Comparison of ENCODE assay signal across 19 cellular contexts in the genomic region with DNA sequence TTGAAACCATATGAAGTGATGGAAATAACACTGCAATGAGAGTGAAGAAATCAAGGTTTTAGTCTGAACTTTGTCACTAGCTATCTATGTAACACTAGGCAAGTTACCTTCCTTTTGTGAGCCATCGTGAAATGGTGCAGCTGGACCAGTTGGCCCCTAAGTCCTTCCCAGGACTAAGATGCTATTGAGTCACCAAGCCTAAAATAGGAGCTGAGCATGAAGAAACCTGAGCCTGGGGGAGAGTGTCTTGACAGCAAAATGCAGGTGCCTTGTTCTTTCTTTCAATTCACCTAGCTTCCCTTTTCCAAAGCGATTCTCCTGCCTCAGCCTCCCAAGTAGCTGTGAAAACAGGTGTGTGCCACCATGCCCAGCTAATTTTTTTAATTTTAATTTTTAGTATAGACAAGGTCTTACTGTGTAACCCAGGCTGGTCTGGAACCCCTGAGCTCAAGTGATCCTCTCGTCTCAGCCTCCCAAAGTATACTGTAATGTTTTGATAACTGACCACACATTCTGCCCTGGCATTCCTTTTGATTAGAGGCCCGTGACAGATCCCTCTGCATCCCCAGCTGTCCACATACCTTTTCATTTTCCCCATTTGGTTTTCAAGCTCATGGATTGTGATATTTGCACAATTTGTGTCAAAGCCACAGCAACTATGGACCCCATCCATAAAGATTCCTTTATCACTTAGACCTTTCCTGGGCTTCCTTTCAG.
DNase-seq lines count a peak whose midpoint lies in the region; ATAC-seq and TF ChIP-seq lines count a peak whose summit lies in the region.
"Had no signal": no experiment of that assay in that cellular context is flagged by ENCODE, and none has a peak within 500 bp of the region (broad histone marks: within the 10 kb centered on the region; RNA-seq: fewer than 3 reads in every experiment).

No MANE protein-coding gene starts in this region.

- no peaks in the 10 kb centered on the region for H3K9me3 ChIP-seq in HEK293 (ENCODE audit: control insufficient read depth, insufficient read depth, low read depth, low read length)
- H3K9me3 ChIP-seq in SJCRH30 (replicated peaks), result 0 out of 2 replicates have a peak, but pooled peaks cover 3% of the 10 kb centered on the region
- H3K9me3 ChIP-seq in MG63, result no peaks in the 10 kb centered on the region
- H3K9me3 ChIP-seq: sigmoid colon had no signal

- no peak overlapping the region for H3K4me3 ChIP-seq in HEK293 (ENCODE audit: low read depth, low read length)
- no peak overlapping the region for H3K4me3 ChIP-seq in SJCRH30
- peak overlapping the region; percentile 2 for H3K4me3 ChIP-seq in retinal pigment epithelial cell (ENCODE audit: low read length)
- H3K4me3 ChIP-seq in MG63, result no peak overlapping the region
- H3K4me3 ChIP-seq: sigmoid colon had no signal

- no peaks in the 10 kb centered on the region for H3K27me3 ChIP-seq in SJCRH30
- no peaks in the 10 kb centered on the region for H3K27me3 ChIP-seq in MG63
- H3K27me3 ChIP-seq: sigmoid colon had no signal

- no peaks in the 10 kb centered on the region for H3K27me3 Mint-ChIP-seq in activated CD8-positive, alpha-beta memory T cell treated with anti-CD3 and anti-CD28 coated beads, Interleukin-2, amount 10 ng/mL, durations not matched to agents 7 days and 5 days
- H3K27me3 Mint-ChIP-seq: activated naive CD4-positive, alpha-beta T cell treated with anti-CD3 and anti-CD28 coated beads, Interleukin-2, amount 50 U/mL, for 24 hours had no signal

- CTCF ChIA-PET in HEK293 (lab: Yijun Ruan, JAX), result interaction anchor here (0.5 to 0.7 kb wide), 3 partner anchors 34 to 1503 kb away, joined by 3 to 5 read pairs (median 3); no protein-coding TSS in a partner anchor
- CTCF ChIA-PET in activated CD8-positive, alpha-beta memory T cell treated with anti-CD3 and anti-CD28 coated beads, Interleukin-2, amount 10 ng/mL, durations not matched to agents 7 days and 5 days (lab: Charles Lee), result interaction anchor here (1.1 to 1.4 kb wide), 2 partner anchors 31 to 117 kb away, joined by 3 to 4 read pairs; no protein-coding TSS in a partner anchor

- ATAC-seq in activated CD8-positive, alpha-beta memory T cell treated with anti-CD3 and anti-CD28 coated beads, Interleukin-2, amount 10 ng/mL, durations not matched to agents 7 days and 5 days, result no peak

- H3K27ac ChIP-seq in HEK293 (ENCODE audit: extremely low read depth, low read depth, low read length) (no peak overlapping the region), SJCRH30 (peak overlapping the region; percentile 39)
- H3K27ac ChIP-seq: sigmoid colon had no signal

- DNase-seq in SJCRH30 (peak; percentile 50 to 59), kidney glomerular epithelial cell (lab: John Stamatoyannopoulos, UW) (peak; percentile 63), retinal pigment epithelial cell (ENCODE audit: low read depth) (no peak), globus pallidus (ENCODE audit: low spot score) (no peak), MG63 (no peak)
- DNase-seq in activated CD8-positive, alpha-beta memory T cell treated with anti-CD3 and anti-CD28 coated beads, Interleukin-2, amount 10 ng/mL, durations not matched to agents 7 days and 5 days, result no peak
- DNase-seq: activated CD4-positive, alpha-beta T cell treated with anti-CD3 and anti-CD28 coated beads, Interleukin-2, amount 50 U/mL, for 1 hour; COR-L47; glutamatergic neuron; IMR-90; mammary epithelial cell; NCI-H1092; NCI-H774; sigmoid colon; stimulated activated CD4-positive, alpha-beta T cell treated with anti-CD3 and anti-CD28 coated beads, Interleukin-2, amount 100 ng/mL, for 48 hours had no signal

- no peaks in the 10 kb centered on the region for H3K36me3 Mint-ChIP-seq in activated CD8-positive, alpha-beta memory T cell treated with anti-CD3 and anti-CD28 coated beads, Interleukin-2, amount 10 ng/mL, durations not matched to agents 7 days and 5 days
- H3K36me3 Mint-ChIP-seq: activated naive CD4-positive, alpha-beta T cell treated with anti-CD3 and anti-CD28 coated beads, Interleukin-2, amount 50 U/mL, for 24 hours had no signal

- H3K27ac Mint-ChIP-seq in activated CD8-positive, alpha-beta memory T cell treated with anti-CD3 and anti-CD28 coated beads, Interleukin-2, amount 10 ng/mL, durations not matched to agents 7 days and 5 days, result no peak overlapping the region
- H3K27ac Mint-ChIP-seq: activated naive CD4-positive, alpha-beta T cell treated with anti-CD3 and anti-CD28 coated beads, Interleukin-2, amount 50 U/mL, for 24 hours; dendritic cell treated with granulocyte-macrophage colony-stimulating factor and Interleukin-4, amounts not matched to agents 40 ng/mL and 50 ng/mL, for 4 days had no signal

- H3K4me1 Mint-ChIP-seq in activated CD8-positive, alpha-beta memory T cell treated with anti-CD3 and anti-CD28 coated beads, Interleukin-2, amount 10 ng/mL, durations not matched to agents 7 days and 5 days, result peaks cover 29% of the 10 kb centered on the region

- no peak overlapping the region for H3K4me3 Mint-ChIP-seq in activated CD8-positive, alpha-beta memory T cell treated with anti-CD3 and anti-CD28 coated beads, Interleukin-2, amount 10 ng/mL, durations not matched to agents 7 days and 5 days
- H3K4me3 Mint-ChIP-seq: activated naive CD4-positive, alpha-beta T cell treated with anti-CD3 and anti-CD28 coated beads, Interleukin-2, amount 50 U/mL, for 24 hours; dendritic cell treated with granulocyte-macrophage colony-stimulating factor and Interleukin-4, amounts not matched to agents 40 ng/mL and 50 ng/mL, for 4 days; neural crest cell had no signal

- peaks cover 12% of the 10 kb centered on the region; the same call in 1 of the 2 replicates for H3K4me1 ChIP-seq in HEK293 (ENCODE audit: control insufficient read depth, insufficient read depth, low read length)
- H3K4me1 ChIP-seq in SJCRH30, result peaks cover 55% of the 10 kb centered on the region
- H3K4me1 ChIP-seq: sigmoid colon had no signal

- POLR2A ChIA-PET in HEK293 (lab: Yijun Ruan, JAX), result interaction anchor here (0.8 kb wide), 1 partner anchor 119 kb away, joined by 3 read pairs; no protein-coding TSS in a partner anchor

- H3K36me3 ChIP-seq in HEK293 (ENCODE audit: control insufficient read depth in 2 of 2, insufficient read depth in 1 of 2, low read length in 2 of 2) (no peaks in the 10 kb centered on the region), SJCRH30 (no peaks in the 10 kb centered on the region), MG63 (no peaks in the 10 kb centered on the region)
- H3K36me3 ChIP-seq: sigmoid colon had no signal

- TF ChIP-seq CTCF in HEK293 (tag by site-specific recombination; IDR thresholded peaks at IDR 0.05) (no peak), retinal pigment epithelial cell (conservative IDR thresholded peaks at IDR 0.05; ENCODE audit: low read depth, low read length) (no peak)

- H3K9me3 Mint-ChIP-seq in activated CD8-positive, alpha-beta memory T cell treated with anti-CD3 and anti-CD28 coated beads, Interleukin-2, amount 10 ng/mL, durations not matched to agents 7 days and 5 days (ENCODE audit: low read depth), result no peaks in the 10 kb centered on the region
- H3K9me3 Mint-ChIP-seq: activated naive CD4-positive, alpha-beta T cell treated with anti-CD3 and anti-CD28 coated beads, Interleukin-2, amount 50 U/mL, for 24 hours; dendritic cell treated with granulocyte-macrophage colony-stimulating factor and Interleukin-4, amounts not matched to agents 40 ng/mL and 50 ng/mL, for 4 days; neural crest cell had no signal

TF ChIP-seq in HEK293, 187 proteins besides CTCF, POLR2A, EP300 and RAD21 (continues in another document):
- TF ChIP-seq, protein P1, sequence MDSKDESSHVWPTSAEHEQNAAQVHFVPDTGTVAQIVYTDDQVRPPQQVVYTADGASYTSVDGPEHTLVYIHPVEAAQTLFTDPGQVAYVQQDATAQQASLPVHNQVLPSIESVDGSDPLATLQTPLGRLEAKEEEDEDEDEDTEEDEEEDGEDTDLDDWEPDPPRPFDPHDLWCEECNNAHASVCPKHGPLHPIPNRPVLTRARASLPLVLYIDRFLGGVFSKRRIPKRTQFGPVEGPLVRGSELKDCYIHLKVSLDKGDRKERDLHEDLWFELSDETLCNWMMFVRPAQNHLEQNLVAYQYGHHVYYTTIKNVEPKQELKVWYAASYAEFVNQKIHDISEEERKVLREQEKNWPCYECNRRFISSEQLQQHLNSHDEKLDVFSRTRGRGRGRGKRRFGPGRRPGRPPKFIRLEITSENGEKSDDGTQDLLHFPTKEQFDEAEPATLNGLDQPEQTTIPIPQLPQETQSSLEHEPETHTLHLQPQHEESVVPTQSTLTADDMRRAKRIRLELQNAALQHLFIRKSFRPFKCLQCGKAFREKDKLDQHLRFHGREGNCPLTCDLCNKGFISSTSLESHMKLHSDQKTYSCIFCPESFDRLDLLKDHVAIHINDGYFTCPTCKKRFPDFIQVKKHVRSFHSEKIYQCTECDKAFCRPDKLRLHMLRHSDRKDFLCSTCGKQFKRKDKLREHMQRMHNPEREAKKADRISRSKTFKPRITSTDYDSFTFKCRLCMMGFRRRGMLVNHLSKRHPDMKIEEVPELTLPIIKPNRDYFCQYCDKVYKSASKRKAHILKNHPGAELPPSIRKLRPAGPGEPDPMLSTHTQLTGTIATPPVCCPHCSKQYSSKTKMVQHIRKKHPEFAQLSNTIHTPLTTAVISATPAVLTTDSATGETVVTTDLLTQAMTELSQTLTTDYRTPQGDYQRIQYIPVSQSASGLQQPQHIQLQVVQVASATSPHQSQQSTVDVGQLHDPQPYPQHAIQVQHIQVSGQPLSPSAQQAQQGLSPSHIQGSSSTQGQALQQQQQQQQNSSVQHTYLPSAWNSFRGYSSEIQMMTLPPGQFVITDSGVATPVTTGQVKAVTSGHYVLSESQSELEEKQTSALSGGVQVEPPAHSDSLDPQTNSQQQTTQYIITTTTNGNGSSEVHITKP (tag by site-specific recombination; IDR thresholded peaks at IDR 0.05), result peak; percentile 24; the same call in 1 of the 2 replicates
- TF ChIP-seq ZNF600 (tag by site-specific recombination; IDR thresholded peaks at IDR 0.05), result peak; percentile 49; the same call in 1 of the 2 replicates
- TF ChIP-seq, protein P2, sequence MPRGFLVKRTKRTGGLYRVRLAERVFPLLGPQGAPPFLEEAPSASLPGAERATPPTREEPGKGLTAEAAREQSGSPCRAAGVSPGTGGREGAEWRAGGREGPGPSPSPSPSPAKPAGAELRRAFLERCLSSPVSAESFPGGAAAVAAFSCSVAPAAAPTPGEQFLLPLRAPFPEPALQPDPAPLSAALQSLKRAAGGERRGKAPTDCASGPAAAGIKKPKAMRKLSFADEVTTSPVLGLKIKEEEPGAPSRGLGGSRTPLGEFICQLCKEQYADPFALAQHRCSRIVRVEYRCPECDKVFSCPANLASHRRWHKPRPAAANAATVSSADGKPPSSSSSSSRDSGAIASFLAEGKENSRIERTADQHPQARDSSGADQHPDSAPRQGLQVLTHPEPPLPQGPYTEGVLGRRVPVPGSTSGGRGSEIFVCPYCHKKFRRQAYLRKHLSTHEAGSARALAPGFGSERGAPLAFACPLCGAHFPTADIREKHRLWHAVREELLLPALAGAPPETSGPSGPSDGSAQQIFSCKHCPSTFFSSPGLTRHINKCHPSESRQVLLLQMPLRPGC (tag by site-specific recombination; IDR thresholded peaks at IDR 0.05), result no peak

Comparison
In these comparisons a context has a peak if more than half of its experiments do, and no peak if none do; other contexts are left out.
1. DNase-seq: peak in SJCRH30 (2 of 2) and kidney glomerular epithelial cell (single experiment); none in retinal pigment epithelial cell (single experiment), globus pallidus (single experiment), activated CD8-positive, alpha-beta memory T cell treated with anti-CD3 and anti-CD28 coated beads, Interleukin-2, amount 10 ng/mL, durations not matched to agents 7 days and 5 days (single experiment) and MG63 (single experiment).